ENCODE assay signal across 12 cellular contexts in the genomic region with DNA sequence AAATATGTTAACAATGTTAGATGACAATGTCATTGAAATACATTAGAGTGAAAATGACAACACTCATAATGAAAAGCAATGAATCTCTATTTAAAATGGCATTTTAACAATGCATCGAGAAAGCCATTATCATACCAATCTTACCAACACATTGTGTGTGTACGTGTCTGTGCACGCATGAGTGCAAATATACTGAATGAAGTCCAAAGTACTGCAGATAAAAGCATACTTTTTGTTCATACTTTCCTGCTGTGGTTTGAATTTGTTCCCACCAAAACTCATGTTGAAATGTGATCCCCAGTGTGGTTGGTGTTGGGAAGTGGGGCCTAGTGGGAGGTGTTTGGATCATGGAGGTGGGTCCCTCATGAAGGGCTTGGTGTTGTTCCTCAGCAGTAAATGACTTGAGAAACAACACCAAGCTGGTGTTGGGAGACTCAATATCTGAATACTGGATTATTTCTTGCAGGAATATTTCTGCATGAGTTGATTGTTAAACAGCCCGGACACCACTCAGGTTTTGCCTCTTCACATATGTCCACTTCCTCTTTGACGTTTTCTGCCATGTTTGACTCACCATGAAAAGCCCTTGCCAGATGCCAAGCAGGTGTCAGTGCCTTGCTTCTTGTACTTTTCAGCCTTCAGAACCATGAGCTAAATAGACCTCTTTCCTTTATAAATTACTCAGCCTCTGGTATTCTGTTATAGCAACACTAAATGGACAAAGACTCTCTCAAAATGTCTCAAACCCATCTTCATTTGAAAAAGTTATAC. TPM values are rescaled to one million over a fixed set of nuclear protein-coding genes. Genes with fewer than 3 reads are reported as not detected.
DNase-seq lines count a peak whose midpoint lies in the region; ATAC-seq and TF ChIP-seq lines count a peak whose summit lies in the region.
"Had no signal": no experiment of that assay in that cellular context is flagged by ENCODE, and none has a peak within 500 bp of the region (broad histone marks: within the 10 kb centered on the region; RNA-seq: fewer than 3 reads in every experiment).

No MANE protein-coding gene starts in this region.

- TF ChIP-seq CTCF in AG09309 (IDR thresholded peaks at IDR 0.05; ENCODE audit: control insufficient read depth, insufficient read depth, low read depth, low read length, missing control alignments): no peak
- no peak for TF ChIP-seq CTCF in cardiac fibroblast (IDR thresholded peaks at IDR 0.05; ENCODE audit: low read depth, low read length)

- H3K9me2 ChIP-seq in Karpas-422 (replicated peaks; ENCODE audit: insufficient read depth, low read length): no peaks in the 10 kb centered on the region

- H3K27ac Mint-ChIP-seq in activated naive CD4-positive, alpha-beta T cell treated with anti-CD3 and anti-CD28 coated beads for 36 hours: no peak overlapping the region

- no peaks in the 10 kb centered on the region for H3K79me2 ChIP-seq in Karpas-422 (ENCODE audit: low read length)

- intact Hi-C loops in activated naive CD4-positive, alpha-beta T cell treated with anti-CD3 and anti-CD28 coated beads for 36 hours (cut with micrococcal nuclease): no loop called here

- H3K4me1 ChIP-seq in Karpas-422 (ENCODE audit: low read length): peaks cover 20% of the 10 kb centered on the region
- H3K4me1 ChIP-seq: right atrium auricular region had no signal

- ATAC-seq in GM21360 (IDR thresholded peaks at IDR 0.05; ENCODE audit: unreplicated experiment) (peak; percentile 23), HG03108 (IDR thresholded peaks at IDR 0.05; ENCODE audit: unreplicated experiment) (no peak)

- H3K27me3 ChIP-seq in Karpas-422 (ENCODE audit: low read length): no peaks in the 10 kb centered on the region
- H3K27me3 ChIP-seq: right atrium auricular region had no signal

- no peaks in the 10 kb centered on the region for H3K9me3 Mint-ChIP-seq in activated naive CD4-positive, alpha-beta T cell treated with anti-CD3 and anti-CD28 coated beads for 36 hours
- H3K9me3 Mint-ChIP-seq: brain had no signal

- H3K4me1 Mint-ChIP-seq in activated naive CD4-positive, alpha-beta T cell treated with anti-CD3 and anti-CD28 coated beads for 36 hours (ENCODE audit: low read depth): peaks cover 4% of the 10 kb centered on the region

- H3K4me2 ChIP-seq in Karpas-422 (ENCODE audit: low read depth, low read length, poor library complexity, severe bottlenecking): no peak overlapping the region

- no peak overlapping the region for H3K27ac ChIP-seq in Karpas-422 (ENCODE audit: low read length)
- H3K27ac ChIP-seq: right atrium auricular region had no signal

- no peaks in the 10 kb centered on the region for H3K36me3 Mint-ChIP-seq in activated naive CD4-positive, alpha-beta T cell treated with anti-CD3 and anti-CD28 coated beads for 36 hours (ENCODE audit: low read depth)
- H3K36me3 Mint-ChIP-seq: brain had no signal

- DNase-seq in AG09309 (ENCODE audit: low read depth) (peak; percentile 95), Karpas-422 (no peak), cardiac fibroblast (ENCODE audit: low read depth in 2 of 2) (peak; percentile 71 to 80), T-helper 1 cell (no peak), cerebellum (ENCODE audit: low spot score) (no peak)
- DNase-seq in activated naive CD4-positive, alpha-beta T cell treated with anti-CD3 and anti-CD28 coated beads for 36 hours: no peak
- DNase-seq: DND-41, NCI-H526 had no signal

- H3K4me3 ChIP-seq in AG09309 (ENCODE audit: control insufficient read depth, low read depth, low read length) (no peak overlapping the region), Karpas-422 (ENCODE audit: low read length) (no peak overlapping the region), cardiac fibroblast (replicated peaks in 1 of 2; ENCODE audit: low read depth in 2 of 2, low read length in 2 of 2) (no peak overlapping the region)
- H3K4me3 ChIP-seq: right atrium auricular region had no signal

- H4K20me1 ChIP-seq in Karpas-422 (ENCODE audit: insufficient read depth, low read depth, low read length): no peaks in the 10 kb centered on the region

- CTCF ChIA-PET in activated naive CD4-positive, alpha-beta T cell treated with anti-CD3 and anti-CD28 coated beads for 36 hours (lab: Charles Lee): no interaction called here

- peaks cover 3% of the 10 kb centered on the region for H3K27me3 Mint-ChIP-seq in activated naive CD4-positive, alpha-beta T cell treated with anti-CD3 and anti-CD28 coated beads for 36 hours (ENCODE audit: low read depth)

- H3K36me3 ChIP-seq in Karpas-422 (ENCODE audit: insufficient read depth, low read length): no peaks in the 10 kb centered on the region
- H3K36me3 ChIP-seq: right atrium auricular region had no signal

- H3K9me3 ChIP-seq in Karpas-422 (ENCODE audit: low read length): no peaks in the 10 kb centered on the region
- H3K9me3 ChIP-seq: right atrium auricular region had no signal

- H2AFZ ChIP-seq in Karpas-422 (ENCODE audit: low read length): peak overlapping the region; percentile 62

- no peak overlapping the region for H3K4me3 Mint-ChIP-seq in activated naive CD4-positive, alpha-beta T cell treated with anti-CD3 and anti-CD28 coated beads for 36 hours
- H3K4me3 Mint-ChIP-seq: brain had no signal

- H3K9ac ChIP-seq in Karpas-422 (ENCODE audit: low read length): no peak overlapping the region

RNA-seq across cellular contexts. Expression of a gene that starts 24.5 kb away (rescaled TPM):
- total RNA-seq in Karpas-422 (2014; rRNA removed; shearing (Covaris generic); ENCODE audit: low replicate concordance): 30.4 and 49.9 TPM in 2 replicates
- under 1 TPM in 1 of 2 experiments, not detected in 1; 0.05 TPM for total RNA-seq in activated naive CD4-positive, alpha-beta T cell treated with anti-CD3 and anti-CD28 coated beads for 36 hours
- total RNA-seq in cerebellum: 0.18 TPM

Comparison
In these comparisons a context has a peak if more than half of its experiments do, and no peak if none do; other contexts are left out.
1. DNase-seq: peak in AG09309 (single experiment) and cardiac fibroblast (2 of 2); none in Karpas-422 (single experiment), T-helper 1 cell (0 of 5), activated naive CD4-positive, alpha-beta T cell treated with anti-CD3 and anti-CD28 coated beads for 36 hours (single experiment) and cerebellum (single experiment).
2. RNA of a gene that starts 24.5 kb away (total RNA-seq): 30.4 to 49.9 TPM in Karpas-422; 0.18 TPM in cerebellum (single experiment) and 0.05 TPM in activated naive CD4-positive, alpha-beta T cell treated with anti-CD3 and anti-CD28 coated beads for 36 hours; every median in the first group is over 10 times any median in the second.